Comparison of ENCODE assay signal across 8 cellular contexts in the genomic region with DNA sequence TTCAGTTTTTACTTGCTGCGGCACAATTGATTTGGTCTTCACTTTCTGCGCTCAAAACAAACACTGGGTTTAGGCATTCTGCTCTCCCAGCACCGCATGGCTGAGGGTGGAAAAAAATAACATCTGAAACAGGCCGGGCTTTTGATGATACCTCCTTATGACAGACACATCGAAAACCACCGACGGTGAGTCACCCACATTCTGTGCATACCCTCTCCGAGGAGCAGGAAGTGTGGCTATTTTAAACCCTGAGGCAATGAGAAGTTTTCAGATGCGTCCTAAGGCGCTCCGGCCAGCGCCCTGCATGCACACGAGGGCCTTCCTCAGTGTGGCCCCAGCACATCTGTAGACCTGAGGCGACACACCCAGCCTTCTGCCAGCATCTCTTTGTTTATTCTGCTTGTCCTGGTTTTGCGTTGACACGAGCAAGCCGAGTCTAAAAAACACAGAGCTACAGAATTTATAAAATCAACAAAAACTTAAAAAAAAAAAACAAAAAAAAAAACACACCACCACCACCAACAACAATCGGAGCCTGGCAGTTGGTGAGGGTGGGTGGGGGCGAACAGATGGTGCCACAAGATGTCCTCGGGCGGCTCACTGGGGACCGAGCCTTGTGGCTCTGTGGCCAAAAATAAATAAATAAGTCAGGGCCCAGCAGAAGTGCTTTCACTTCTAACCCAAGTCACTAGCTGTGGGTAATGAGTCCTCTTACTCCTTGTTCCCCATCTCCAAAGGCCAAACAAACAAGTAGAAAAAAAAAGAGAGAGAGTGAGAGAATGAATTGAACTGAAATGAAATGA.
DNase-seq lines count a peak whose midpoint lies in the region; ATAC-seq and TF ChIP-seq lines count a peak whose summit lies in the region.

No MANE protein-coding gene starts in this region.

- peaks cover 45% of the 10 kb centered on the region for H3K4me1 ChIP-seq in Panc1 (ENCODE audit: control insufficient read depth, insufficient read depth, low read length)
- peaks cover 14% of the 10 kb centered on the region for H3K4me1 ChIP-seq in upper lobe of right lung

- POLR2A ChIA-PET in Panc1 (lab: Charles Lee) = interaction anchor here (0.6 to 1.6 kb wide), 8 partner anchors 21 to 1777 kb away, joined by 3 to 16 read pairs (median 4); no protein-coding TSS in a partner anchor

- TF ChIP-seq CTCF in AG09319 (IDR thresholded peaks at IDR 0.05; ENCODE audit: low read depth, low read length) (no peak), Panc1 (IDR thresholded peaks at IDR 0.05) (no peak), upper lobe of right lung (IDR thresholded peaks at IDR 0.05) (no peak)

- DNase-seq in AG09319 (ENCODE audit: extremely low read depth, low read depth) = peak; percentile 92
- peak; percentile 95 for DNase-seq in Panc1 (ENCODE audit: low read depth, low spot score)
- peak; percentile 67 for DNase-seq in activated T-helper 1 cell treated with Interleukin-2 at 50 U/mL for 16 hours (ENCODE audit: low read depth)
- DNase-seq in fibroblast of the conjunctiva (ENCODE audit: low read depth) = peak; percentile 90
- DNase-seq in pons (ENCODE audit: low spot score) = peak; percentile 69
- DNase-seq in upper lobe of right lung = peak; percentile 77

- no peaks in the 10 kb centered on the region for H3K36me3 ChIP-seq in Panc1 (ENCODE audit: control insufficient read depth, insufficient read depth, low read length)
- H3K36me3 ChIP-seq in upper lobe of right lung = no peaks in the 10 kb centered on the region

- ATAC-seq in HG03175 (IDR thresholded peaks at IDR 0.05; ENCODE audit: unreplicated experiment) (peak; percentile 88), Panc1 (peak; percentile 97), upper lobe of right lung (peak; percentile 86)

- no TSS peak for BruUV-seq in Panc1 (replicated peaks; lab: Mats Ljungman, UMichigan)

- TF ChIP-seq POLR2A in GM19099 (IDR thresholded peaks at IDR 0.05; ENCODE audit: extremely low read depth, insufficient read length, low read depth) = peak; percentile 51

- intact Hi-C loops in Panc1 (cut with micrococcal nuclease; ENCODE audit: unreplicated experiment) = no loop called here
- intact Hi-C loops in upper lobe of right lung (cut with DNase I) = no loop called here

- H3K27ac ChIP-seq in Panc1 (ENCODE audit: low read length) (peak overlapping the region; percentile 99), upper lobe of right lung (peak overlapping the region; percentile 74)

- peaks cover 8% of the 10 kb centered on the region; the same call in 1 of the 2 replicates for H3K9me3 ChIP-seq in Panc1 (ENCODE audit: control insufficient read depth, insufficient read depth, low read depth, low read length)
- no peaks in the 10 kb centered on the region for H3K9me3 ChIP-seq in upper lobe of right lung

- H3K27me3 ChIP-seq in Panc1 (ENCODE audit: control insufficient read depth, insufficient read depth, low read length) (no peaks in the 10 kb centered on the region), upper lobe of right lung (no peaks in the 10 kb centered on the region)

- CTCF ChIA-PET in Panc1 (lab: Charles Lee) = interaction anchor here (0.6 kb wide), 1 partner anchor 147 kb away, joined by 4 read pairs; no protein-coding TSS in a partner anchor

- H3K4me3 ChIP-seq in Panc1 (ENCODE audit: low read depth in 2 of 2, low read length in 2 of 2) (no peak overlapping the region; a peak in 2 of 4 replicates), upper lobe of right lung (no peak overlapping the region)

- in situ Hi-C loops in Panc1 (cut with HindIII; ENCODE audit: low pct_unique_long_range_greater_than_20kb, low sequenced_read_pairs) = no loop called here
